ENCODE assay signal across 8 cellular contexts in genomic region chr3:71064288-71064975, GRCh38.
DNase-seq lines count a peak whose midpoint lies in the region; ATAC-seq and TF ChIP-seq lines count a peak whose summit lies in the region.

No MANE protein-coding gene starts in this region.

- no peak overlapping the region for H3K4me3 Mint-ChIP-seq in CD8-positive, alpha-beta T cell
- no peak overlapping the region for H3K4me3 Mint-ChIP-seq in activated CD8-positive, alpha-beta T cell treated with anti-CD3 and anti-CD28 coated beads, Interleukin-2, amount 10 ng/mL, durations not matched to agents 7 days and 5 days
- H3K4me3 Mint-ChIP-seq in endothelial cell (ENCODE audit: unreplicated experiment), result no peak overlapping the region

- peak; percentile 48 to 83 (median 62) for DNase-seq in CD8-positive, alpha-beta T cell
- DNase-seq in NB4 (ENCODE audit: low read depth), result peak; percentile 51
- peak; percentile 79 for DNase-seq in activated CD8-positive, alpha-beta T cell treated with anti-CD3 and anti-CD28 coated beads, Interleukin-2, amount 10 ng/mL, durations not matched to agents 7 days and 5 days
- DNase-seq in endothelial cell (ENCODE audit: low spot score), result peak; percentile 37
- DNase-seq in midbrain (lab: John Stamatoyannopoulos, UW), result peak; percentile 48
- peak; percentile 50 for DNase-seq in stimulated activated naive CD8-positive, alpha-beta T cell treated with anti-CD3 and anti-CD28 coated beads, Interleukin-15, Interleukin-2, amounts not matched to agents 100 U/mL and 50 U/mL, for 24 hours

- H3K9me3 ChIP-seq in CD8-positive, alpha-beta T cell (ENCODE audit: low read length), result no peaks in the 10 kb centered on the region

- intact Hi-C loops in CD8-positive, alpha-beta T cell (cut with DNase I, micrococcal nuclease), result loop anchor here (1.0 to 10.0 kb wide), 11 partner anchors 14 to 665 kb away; partner anchors contain the start of gene EIF4E3 (in 1 of the 2)

- H3K4me3 ChIP-seq in CD8-positive, alpha-beta T cell (ENCODE audit: low read depth, low read length), result peak overlapping the region; percentile 91
- peak overlapping the region; percentile 49 for H3K4me3 ChIP-seq in NB4 (ENCODE audit: low read depth, low read length)

- no peaks in the 10 kb centered on the region for H3K36me3 ChIP-seq in CD8-positive, alpha-beta T cell (ENCODE audit: insufficient read depth, low read length)

- no peaks in the 10 kb centered on the region for H3K27me3 Mint-ChIP-seq in CD8-positive, alpha-beta T cell (ENCODE audit: low read depth)
- no peaks in the 10 kb centered on the region for H3K27me3 Mint-ChIP-seq in activated CD8-positive, alpha-beta T cell treated with anti-CD3 and anti-CD28 coated beads, Interleukin-2, amount 10 ng/mL, durations not matched to agents 7 days and 5 days (ENCODE audit: low read depth)
- no peaks in the 10 kb centered on the region for H3K27me3 Mint-ChIP-seq in endothelial cell (ENCODE audit: unreplicated experiment)

- H3K36me3 Mint-ChIP-seq in CD8-positive, alpha-beta T cell, result peaks cover 2% of the 10 kb centered on the region
- H3K36me3 Mint-ChIP-seq in activated CD8-positive, alpha-beta T cell treated with anti-CD3 and anti-CD28 coated beads, Interleukin-2, amount 10 ng/mL, durations not matched to agents 7 days and 5 days (ENCODE audit: low read depth), result peaks cover 9% of the 10 kb centered on the region
- H3K36me3 Mint-ChIP-seq in endothelial cell (ENCODE audit: low read depth, unreplicated experiment), result no peaks in the 10 kb centered on the region

- peaks cover 67% of the 10 kb centered on the region for H3K4me1 Mint-ChIP-seq in CD8-positive, alpha-beta T cell (ENCODE audit: low read depth)
- peaks cover 64% of the 10 kb centered on the region for H3K4me1 Mint-ChIP-seq in activated CD8-positive, alpha-beta T cell treated with anti-CD3 and anti-CD28 coated beads, Interleukin-2, amount 10 ng/mL, durations not matched to agents 7 days and 5 days (ENCODE audit: low read depth)
- H3K4me1 Mint-ChIP-seq in endothelial cell (ENCODE audit: unreplicated experiment), result peaks cover 39% of the 10 kb centered on the region

- CTCF ChIA-PET in CD8-positive, alpha-beta T cell (lab: Charles Lee), result interaction anchor here (0.7 to 1.5 kb wide), 6 partner anchors 15 to 1761 kb away, joined by 3 to 5 read pairs (median 4); no protein-coding TSS in a partner anchor
- CTCF ChIA-PET in activated CD8-positive, alpha-beta T cell treated with anti-CD3 and anti-CD28 coated beads, Interleukin-2, amount 10 ng/mL, durations not matched to agents 7 days and 5 days (lab: Charles Lee), result interaction anchor here (1.0 to 6.8 kb wide), 5 partner anchors 14 to 447 kb away, joined by 3 to 53 read pairs (median 4); no protein-coding TSS in a partner anchor

- POLR2A ChIA-PET in CD8-positive, alpha-beta T cell (lab: Charles Lee), result interaction anchor here (0.5 to 5.1 kb wide), 12 partner anchors 9 to 431 kb away, joined by 3 to 26 read pairs (median 4); no protein-coding TSS in a partner anchor
- POLR2A ChIA-PET in activated CD8-positive, alpha-beta T cell treated with anti-CD3 and anti-CD28 coated beads, Interleukin-2, amount 10 ng/mL, durations not matched to agents 7 days and 5 days (lab: Charles Lee), result interaction anchor here (0.6 to 6.0 kb wide), 19 partner anchors 9 to 660 kb away, joined by 3 to 47 read pairs (median 6); partner anchors contain the start of gene EIF4E3

- no peaks in the 10 kb centered on the region for H3K27me3 ChIP-seq in CD8-positive, alpha-beta T cell (ENCODE audit: insufficient read depth, low read length)

- ATAC-seq in CD8-positive, alpha-beta T cell, result peak; percentile 43
- ATAC-seq in GM21526 (IDR thresholded peaks at IDR 0.05; ENCODE audit: low FRiP score, unreplicated experiment), result peak; percentile 39
- ATAC-seq in activated CD8-positive, alpha-beta T cell treated with anti-CD3 and anti-CD28 coated beads, Interleukin-2, amount 10 ng/mL, durations not matched to agents 7 days and 5 days, result peak; percentile 57
- ATAC-seq in stimulated activated naive CD8-positive, alpha-beta T cell treated with anti-CD3 and anti-CD28 coated beads, Interleukin-15, Interleukin-2, amounts not matched to agents 100 U/mL and 50 U/mL, for 24 hours, result peak; percentile 5
- no peak for ATAC-seq in GM19328 (IDR thresholded peaks at IDR 0.05; ENCODE audit: unreplicated experiment)

- H3K27ac Mint-ChIP-seq in CD8-positive, alpha-beta T cell, result no peak overlapping the region
- H3K27ac Mint-ChIP-seq in activated CD8-positive, alpha-beta T cell treated with anti-CD3 and anti-CD28 coated beads, Interleukin-2, amount 10 ng/mL, durations not matched to agents 7 days and 5 days, result no peak overlapping the region
- H3K27ac Mint-ChIP-seq in endothelial cell (ENCODE audit: unreplicated experiment), result no peak overlapping the region

- H3K27ac ChIP-seq in CD8-positive, alpha-beta T cell (ENCODE audit: low read depth, low read length), result peak overlapping the region; percentile 85

- peaks cover 79% of the 10 kb centered on the region for H3K4me1 ChIP-seq in CD8-positive, alpha-beta T cell (ENCODE audit: insufficient read depth, low read length)

- TF ChIP-seq CTCF in CD8-positive, alpha-beta T cell (IDR thresholded peaks at IDR 0.05), result no peak
- TF ChIP-seq CTCF in NB4 (IDR thresholded peaks at IDR 0.05; ENCODE audit: low read depth, low read length) (no peak), endothelial cell (IDR thresholded peaks at IDR 0.05; ENCODE audit: unreplicated experiment) (no peak)

- TF ChIP-seq POLR2A in NB4 (IDR thresholded peaks at IDR 0.05; ENCODE audit: extremely low read depth, insufficient read length), result no peak

- no peaks in the 10 kb centered on the region for H3K9me3 Mint-ChIP-seq in CD8-positive, alpha-beta T cell
- no peaks in the 10 kb centered on the region for H3K9me3 Mint-ChIP-seq in activated CD8-positive, alpha-beta T cell treated with anti-CD3 and anti-CD28 coated beads, Interleukin-2, amount 10 ng/mL, durations not matched to agents 7 days and 5 days (ENCODE audit: insufficient read depth)
- H3K9me3 Mint-ChIP-seq in endothelial cell (ENCODE audit: unreplicated experiment), result no peaks in the 10 kb centered on the region
